20 cellular contexts compared by ENCODE assay signal in the genomic region with DNA sequence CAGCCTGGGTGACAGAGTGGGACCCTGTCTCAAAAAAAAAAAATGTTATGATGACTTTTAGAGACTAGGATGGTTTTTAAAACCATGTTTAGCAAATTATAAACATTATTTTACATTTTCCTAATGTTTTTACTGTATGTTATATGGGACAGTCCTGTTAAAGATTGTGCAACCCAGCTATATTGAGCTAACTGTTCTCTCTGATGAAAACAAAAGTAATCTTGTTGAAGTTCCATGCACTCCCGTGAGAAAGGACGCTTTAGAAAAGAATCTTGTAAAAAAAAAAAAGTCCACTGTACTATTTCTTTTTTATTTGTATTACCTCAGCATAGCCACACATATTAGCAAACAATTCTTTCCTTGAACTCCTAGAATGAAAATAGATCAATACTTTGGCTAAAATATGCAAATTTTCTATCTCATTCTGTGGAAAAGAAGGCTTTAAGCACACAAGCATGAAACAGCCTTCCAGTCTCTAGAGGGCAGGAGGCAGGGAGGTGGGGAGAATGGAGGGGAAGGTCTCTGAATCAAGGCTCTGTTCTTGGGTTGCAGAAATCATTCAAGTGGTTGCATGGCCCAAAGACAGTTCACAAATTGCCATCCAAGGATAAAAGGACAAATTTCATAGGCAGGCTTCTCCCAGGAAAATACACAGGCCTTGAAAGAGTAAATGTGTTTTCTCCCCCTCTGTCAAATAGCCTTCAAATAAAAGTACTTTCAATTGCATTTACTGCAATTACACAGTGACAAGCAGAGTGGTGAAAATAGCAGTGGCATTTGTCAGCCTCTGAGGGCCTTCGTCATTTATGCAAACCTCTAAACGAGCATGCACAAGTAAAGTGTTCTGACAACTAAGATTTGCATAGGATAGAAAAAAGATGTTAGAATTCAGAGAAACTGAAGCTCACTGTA.
DNase-seq lines count a peak whose midpoint lies in the region; ATAC-seq and TF ChIP-seq lines count a peak whose summit lies in the region.
"Had no signal": no experiment of that assay in that cellular context is flagged by ENCODE, and none has a peak within 500 bp of the region (broad histone marks: within the 10 kb centered on the region; RNA-seq: fewer than 3 reads in every experiment).

No MANE protein-coding gene starts in this region.

- no peak for ATAC-seq in HG02973 (IDR thresholded peaks at IDR 0.05; ENCODE audit: unreplicated experiment)
- ATAC-seq: natural killer cell, T-helper 17 cell, upper lobe of right lung had no signal

- no peak overlapping the region for H3K9ac ChIP-seq in endocrine pancreas (ENCODE audit: control insufficient read depth, insufficient read depth, low read length)

- TF ChIP-seq POLR2A in adrenal gland (IDR thresholded peaks at IDR 0.05), result no peak

- intact Hi-C loops in adrenal gland (cut with DNase I), result no loop called here

- H3K27me3 ChIP-seq in endocrine pancreas (ENCODE audit: control insufficient read depth, insufficient read depth, low read length) (no peaks in the 10 kb centered on the region), adrenal gland (no peaks in the 10 kb centered on the region)
- H3K27me3 ChIP-seq: BE2C, SJSA1, upper lobe of right lung had no signal

- H3K4me1 ChIP-seq in endocrine pancreas (ENCODE audit: control insufficient read depth, insufficient read depth, low read length), result peaks cover 3% of the 10 kb centered on the region
- peaks cover 0 to 10% of the 10 kb centered on the region in 2 donors for H3K4me1 ChIP-seq in adrenal gland (replicated peaks in 1 of 2)
- H3K4me1 ChIP-seq: Caco-2, SJSA1, upper lobe of right lung had no signal

- H3K36me3 ChIP-seq in endocrine pancreas (ENCODE audit: control insufficient read depth, insufficient read depth, low read length), result no peaks in the 10 kb centered on the region
- no peaks in the 10 kb centered on the region for H3K36me3 ChIP-seq in adrenal gland (replicated peaks in 1 of 2)
- H3K36me3 ChIP-seq: BE2C, SJSA1, upper lobe of right lung had no signal

- H3K9me3 ChIP-seq in endocrine pancreas (ENCODE audit: control insufficient read depth, low read length) (no peaks in the 10 kb centered on the region), adrenal gland (replicated peaks in 1 of 3) (no peaks in the 10 kb centered on the region)
- H3K9me3 ChIP-seq: BE2C, Caco-2, SJSA1, upper lobe of right lung had no signal

- peak; percentile 27 for DNase-seq in Ammon's horn (ENCODE audit: low spot score)
- DNase-seq in NCI-H526 (lab: John Stamatoyannopoulos, UW), result peak; percentile 92 to 93
- DNase-seq in midbrain (lab: John Stamatoyannopoulos, UW), result peak; percentile 29
- no peak for DNase-seq in NCI-H69 (lab: John Stamatoyannopoulos, UW)
- no peak for DNase-seq in adrenal gland
- DNase-seq in NCI-H82 treated with DMSO at 0.1 percent for 48 hours (lab: John Stamatoyannopoulos, UW; ENCODE audit: unreplicated experiment), result no peak
- DNase-seq: activated gamma-delta T cell; amygdala; BE2C; Caco-2; central memory CD4-positive, alpha-beta T cell; erythroblast; natural killer cell; NCI-H2171; NCI-H82; T-helper 17 cell; upper lobe of right lung had no signal

- H3K4me3 ChIP-seq in endocrine pancreas (ENCODE audit: control insufficient read depth, insufficient read depth, low read length) (peak overlapping the region; percentile 27), adrenal gland (no peak overlapping the region)
- H3K4me3 ChIP-seq: SJSA1, upper lobe of right lung had no signal

- no peak overlapping the region for H3K27ac ChIP-seq in adrenal gland
- H3K27ac ChIP-seq: SJSA1, upper lobe of right lung had no signal

- 58 to 77% (median 76%) methylated on average over 4 of the region's 4 CpGs for WGBS in adrenal gland, 4 donors

- no peak for TF ChIP-seq CTCF in adrenal gland (IDR thresholded peaks at IDR 0.05)

Comparison
In these comparisons a context has a peak if more than half of its experiments do, and no peak if none do; other contexts are left out.
1. DNase-seq: peak in Ammon's horn (single experiment), NCI-H526 (2 of 2) and midbrain (single experiment); none in NCI-H69 (single experiment), adrenal gland (0 of 7) and NCI-H82 treated with DMSO at 0.1 percent for 48 hours (single experiment).